8 cellular contexts compared by ENCODE assay signal in genomic region chr3:11721114-11721440, GRCh38.
DNase-seq lines count a peak whose midpoint lies in the region; ATAC-seq and TF ChIP-seq lines count a peak whose summit lies in the region.

No MANE protein-coding gene starts in this region.

- H3K27ac ChIP-seq in AG04450 (ENCODE audit: low read depth, low read length) (peak overlapping the region; percentile 34), HUES64 (ENCODE audit: low read depth, low read length) (no peak overlapping the region)
- no peak overlapping the region for H3K27ac ChIP-seq in naive thymus-derived CD4-positive, alpha-beta T cell (ENCODE audit: low read depth, low read length)

- intact Hi-C loops in naive thymus-derived CD4-positive, alpha-beta T cell (cut with micrococcal nuclease): loop anchor here in 1 of 2 donors (2.0 kb wide), 2 partner anchors 84 to 126 kb away; partner anchors contain the start of gene TAMM41

- no peaks in the 10 kb centered on the region for H3K9me3 Mint-ChIP-seq in central memory CD8-positive, alpha-beta T cell
- no peaks in the 10 kb centered on the region for H3K9me3 Mint-ChIP-seq in naive thymus-derived CD4-positive, alpha-beta T cell

- H3K4me3 ChIP-seq in AG04450 (ENCODE audit: low read depth, low read length): no peak overlapping the region; the same call in 1 of the 2 replicates
- peak overlapping the region; percentile 96 for H3K4me3 ChIP-seq in HUES64 (ENCODE audit: low read length)
- no peak overlapping the region for H3K4me3 ChIP-seq in naive thymus-derived CD4-positive, alpha-beta T cell (ENCODE audit: low read length)

- ATAC-seq in central memory CD8-positive, alpha-beta T cell (replicated peaks; ENCODE audit: extremely low read depth, poor library complexity, severe bottlenecking): no peak
- no peak for ATAC-seq in naive thymus-derived CD4-positive, alpha-beta T cell
- no peak for ATAC-seq in HG03342 (IDR thresholded peaks at IDR 0.05; ENCODE audit: unreplicated experiment)
- ATAC-seq in GM19467 (IDR thresholded peaks at IDR 0.05; ENCODE audit: unreplicated experiment): no peak

- WGBS in HUES64: 54% methylated on average over 5 of the region's 5 CpGs

- CTCF ChIA-PET in AG04450 (lab: Charles Lee): no interaction called here
- CTCF ChIA-PET in naive thymus-derived CD4-positive, alpha-beta T cell (lab: Charles Lee): no interaction called here

- no peak overlapping the region for H3K9ac ChIP-seq in HUES64 (ENCODE audit: low read depth, low read length)

- peaks cover 11% of the 10 kb centered on the region for H3K27me3 ChIP-seq in AG04450 (ENCODE audit: control insufficient read depth, insufficient read depth, low read length)
- peaks cover 52% of the 10 kb centered on the region for H3K27me3 ChIP-seq in HUES64 (ENCODE audit: insufficient read depth, low read length)
- H3K27me3 ChIP-seq in naive thymus-derived CD4-positive, alpha-beta T cell (ENCODE audit: control insufficient read depth in 2 of 2, insufficient read depth in 2 of 2, low read length in 2 of 2): no peaks in the 10 kb centered on the region

- peaks cover 27% of the 10 kb centered on the region for H3K4me1 Mint-ChIP-seq in central memory CD8-positive, alpha-beta T cell
- H3K4me1 Mint-ChIP-seq in naive thymus-derived CD4-positive, alpha-beta T cell: peaks cover 20 to 30% (median 23%) of the 10 kb centered on the region in 7 donors

- H3K9me3 ChIP-seq in AG04450 (ENCODE audit: control insufficient read depth, insufficient read depth, low read length): no peaks in the 10 kb centered on the region
- no peaks in the 10 kb centered on the region for H3K9me3 ChIP-seq in HUES64 (ENCODE audit: insufficient read depth, low read depth, low read length)
- no peaks in the 10 kb centered on the region for H3K9me3 ChIP-seq in naive thymus-derived CD4-positive, alpha-beta T cell (ENCODE audit: control insufficient read depth in 2 of 3, low read length in 3 of 3)

- no peak for DNase-seq in AG04450 (ENCODE audit: low read depth, low spot score)
- no peak for DNase-seq in central memory CD8-positive, alpha-beta T cell (ENCODE audit: low spot score in 2 of 2)
- DNase-seq in naive thymus-derived CD4-positive, alpha-beta T cell: no peak
- DNase-seq in SKM-1 (lab: John Stamatoyannopoulos, UW; ENCODE audit: unreplicated experiment): no peak
- no peak for DNase-seq in NCI-H1417 (lab: John Stamatoyannopoulos, UW)

- TF ChIP-seq CTCF in AG04450 (IDR thresholded peaks at IDR 0.05; ENCODE audit: low read depth, low read length): no peak

- peak overlapping the region; percentile 87 for H3K27ac Mint-ChIP-seq in central memory CD8-positive, alpha-beta T cell (ENCODE audit: low read depth)
- H3K27ac Mint-ChIP-seq in naive thymus-derived CD4-positive, alpha-beta T cell: peak overlapping the region in 4 of 9 donors; percentile 65 to 88 (median 86)

- peaks cover 14% of the 10 kb centered on the region for H3K36me3 Mint-ChIP-seq in central memory CD8-positive, alpha-beta T cell (ENCODE audit: insufficient read depth)
- no peaks in the 10 kb centered on the region for H3K36me3 Mint-ChIP-seq in naive thymus-derived CD4-positive, alpha-beta T cell

- POLR2A ChIA-PET in AG04450 (lab: Yijun Ruan, JAX): no interaction called here
- POLR2A ChIA-PET in naive thymus-derived CD4-positive, alpha-beta T cell (lab: Charles Lee): no interaction called here

- peak overlapping the region; percentile 96 for H3K4me3 Mint-ChIP-seq in central memory CD8-positive, alpha-beta T cell
- H3K4me3 Mint-ChIP-seq in naive thymus-derived CD4-positive, alpha-beta T cell: peak overlapping the region; percentile 90 to 96 (median 92)

- H3K4me1 ChIP-seq in HUES64 (ENCODE audit: insufficient read depth, low read length): peaks cover 27% of the 10 kb centered on the region
- H3K4me1 ChIP-seq in naive thymus-derived CD4-positive, alpha-beta T cell (ENCODE audit: control insufficient read depth in 2 of 2, insufficient read depth in 2 of 2, low read length in 2 of 2): peaks cover 6 to 8% of the 10 kb centered on the region in 2 donors

- peaks cover 15% of the 10 kb centered on the region for H3K27me3 Mint-ChIP-seq in central memory CD8-positive, alpha-beta T cell
- H3K27me3 Mint-ChIP-seq in naive thymus-derived CD4-positive, alpha-beta T cell: peaks cover 10 to 47% (median 18%) of the 10 kb centered on the region in 5 donors

- H3K36me3 ChIP-seq in HUES64 (ENCODE audit: insufficient read depth, low read length): no peaks in the 10 kb centered on the region
- no peaks in the 10 kb centered on the region for H3K36me3 ChIP-seq in naive thymus-derived CD4-positive, alpha-beta T cell (ENCODE audit: control insufficient read depth in 2 of 3, insufficient read depth in 3 of 3, low read length in 3 of 3)
